ENCODE assay signal across 22 cellular contexts in genomic region chr3:117903226-117903625, GRCh38.
A peak's percentile ranks its signal among the peaks of the same experiment; 100 is the strongest.
DNase-seq lines count a peak whose midpoint lies in the region; ATAC-seq and TF ChIP-seq lines count a peak whose summit lies in the region.
"Had no signal": no experiment of that assay in that cellular context is flagged by ENCODE, and none has a peak within 500 bp of the region (broad histone marks: within the 10 kb centered on the region; RNA-seq: fewer than 3 reads in every experiment).

No MANE protein-coding gene starts in this region.

- H3K23ac ChIP-seq in mesenchymal stem cell (ENCODE audit: low read length in 2 of 2) = no peak overlapping the region

- no peaks in the 10 kb centered on the region for H3K36me3 Mint-ChIP-seq in HFFc6 (ENCODE audit: low read depth)
- H3K36me3 Mint-ChIP-seq in chondrocyte (ENCODE audit: low read depth) = peaks cover 1% of the 10 kb centered on the region
- H3K36me3 Mint-ChIP-seq: stimulated activated naive B cell treated with anti-CD40 and anti-IgM and Interleukin-4, amounts not matched to agents 10 μg/mL and 1 μg/mL and 100 μg/mL, for 72 hours had no signal

- no peaks in the 10 kb centered on the region for H3K36me3 ChIP-seq in mesenchymal stem cell (ENCODE audit: control insufficient read depth in 1 of 2, insufficient read depth in 2 of 2, low read depth in 1 of 2, low read length in 2 of 2)
- H3K36me3 ChIP-seq: gastrocnemius medialis, right atrium auricular region, SJSA1, tibial artery had no signal

- H3K18ac ChIP-seq in mesenchymal stem cell (ENCODE audit: low read depth in 1 of 2, low read length in 2 of 2) = no peak overlapping the region

- peaks cover 21% of the 10 kb centered on the region for H3K9me3 Mint-ChIP-seq in HFFc6
- H3K9me3 Mint-ChIP-seq in chondrocyte (ENCODE audit: low read depth) = peaks cover 4% of the 10 kb centered on the region
- H3K9me3 Mint-ChIP-seq: stimulated activated naive B cell treated with anti-CD40 and anti-IgM and Interleukin-4, amounts not matched to agents 10 μg/mL and 1 μg/mL and 100 μg/mL, for 72 hours; T-helper 2 cell treated with Interferon-gamma antibody and Interleukin-4, amounts not matched to agents 5 μg/mL and 100 μg/mL, for 36 hours had no signal

- no peak overlapping the region for H4K91ac ChIP-seq in mesenchymal stem cell (ENCODE audit: low read length)

- no peak overlapping the region for H2BK5ac ChIP-seq in mesenchymal stem cell (ENCODE audit: low read depth, low read length, poor library complexity, severe bottlenecking)

- H3K4me1 ChIP-seq in mesenchymal stem cell (ENCODE audit: control insufficient read depth, insufficient read depth, low read depth, low read length) = no peaks in the 10 kb centered on the region
- H3K4me1 ChIP-seq: gastrocnemius medialis, right atrium auricular region, SJSA1 had no signal

- H4K8ac ChIP-seq in mesenchymal stem cell (ENCODE audit: low read length) = no peak overlapping the region

- H3K4me1 Mint-ChIP-seq in HFFc6 (ENCODE audit: low read depth) (no peaks in the 10 kb centered on the region), chondrocyte (ENCODE audit: low read depth) (peaks cover 16% of the 10 kb centered on the region)
- H3K4me1 Mint-ChIP-seq: activated naive CD8-positive, alpha-beta T cell treated with anti-CD3 and anti-CD28 coated beads, Interleukin-2, amount 50 U/mL, for 24 hours; central memory CD8-positive, alpha-beta T cell; stimulated activated naive B cell treated with anti-CD40 and anti-IgM and Interleukin-4, amounts not matched to agents 10 μg/mL and 1 μg/mL and 100 μg/mL, for 72 hours had no signal

- no peak overlapping the region for H2AK5ac ChIP-seq in mesenchymal stem cell (ENCODE audit: low read length, severe bottlenecking)

- no peaks in the 10 kb centered on the region for H3K27me3 ChIP-seq in mesenchymal stem cell (ENCODE audit: control insufficient read depth in 1 of 2, insufficient read depth in 1 of 2, low read length in 2 of 2)
- H3K27me3 ChIP-seq: gastrocnemius medialis, right atrium auricular region, SJSA1, tibial artery had no signal

- H2AFZ ChIP-seq in mesenchymal stem cell (ENCODE audit: low read depth, low read length) = no peak overlapping the region

- H3K4me3 ChIP-seq in mesenchymal stem cell (ENCODE audit: insufficient read depth in 1 of 2, low read depth in 1 of 2, low read length in 2 of 2) = no peak overlapping the region
- H3K4me3 ChIP-seq: gastrocnemius medialis, right atrium auricular region, SJSA1, tibial artery had no signal

- H3K27me3 Mint-ChIP-seq in HFFc6 (ENCODE audit: insufficient read depth) (no peaks in the 10 kb centered on the region), chondrocyte (ENCODE audit: low read depth) (no peaks in the 10 kb centered on the region)
- H3K27me3 Mint-ChIP-seq: activated naive CD8-positive, alpha-beta T cell treated with anti-CD3 and anti-CD28 coated beads, Interleukin-2, amount 50 U/mL, for 24 hours; central memory CD8-positive, alpha-beta T cell; effector memory CD8-positive, alpha-beta T cell; stimulated activated naive B cell treated with anti-CD40 and anti-IgM and Interleukin-4, amounts not matched to agents 10 μg/mL and 1 μg/mL and 100 μg/mL, for 72 hours had no signal

- H2BK15ac ChIP-seq in mesenchymal stem cell (ENCODE audit: low read depth, poor library complexity, severe bottlenecking) = no peak overlapping the region

- DNase-seq in AG08396 (ENCODE audit: low spot score) (peak; percentile 22), HFFc6 (peak; percentile 21), chondrocyte (ENCODE audit: low spot score) (no peak), mesenchymal stem cell (no peak), NCI-H226 (no peak)
- DNase-seq in activated naive CD4-positive, alpha-beta T cell (lab: John Stamatoyannopoulos, UW) = no peak
- DNase-seq in activated CD4-positive, alpha-beta T cell treated with anti-CD3 and anti-CD28 coated beads for 1 hour = no peak
- DNase-seq: activated CD4-positive, CD25-positive, alpha-beta regulatory T cell; activated naive CD8-positive, alpha-beta T cell treated with anti-CD3 and anti-CD28 coated beads, Interleukin-2, amount 50 U/mL, for 24 hours; COR-L47; effector memory CD8-positive, alpha-beta T cell; gastrocnemius medialis; NCI-H2227 treated with DMSO at 0.1 percent for 48 hours; nucleus accumbens; stimulated activated naive B cell treated with anti-CD40 and anti-IgM and Interleukin-4, amounts not matched to agents 10 μg/mL and 1 μg/mL and 100 μg/mL, for 72 hours; tibial artery had no signal

- H3K4me3 Mint-ChIP-seq in HFFc6 (no peak overlapping the region), chondrocyte (ENCODE audit: unreplicated experiment) (no peak overlapping the region)
- H3K4me3 Mint-ChIP-seq: activated naive CD8-positive, alpha-beta T cell treated with anti-CD3 and anti-CD28 coated beads, Interleukin-2, amount 50 U/mL, for 24 hours; central memory CD8-positive, alpha-beta T cell; effector memory CD8-positive, alpha-beta T cell; stimulated activated naive B cell treated with anti-CD40 and anti-IgM and Interleukin-4, amounts not matched to agents 10 μg/mL and 1 μg/mL and 100 μg/mL, for 72 hours; T-helper 2 cell treated with Interferon-gamma antibody and Interleukin-4, amounts not matched to agents 5 μg/mL and 100 μg/mL, for 36 hours had no signal

- H3K27ac Mint-ChIP-seq in HFFc6 (no peak overlapping the region), chondrocyte (ENCODE audit: unreplicated experiment) (peak overlapping the region; percentile 61)
- H3K27ac Mint-ChIP-seq: activated naive CD8-positive, alpha-beta T cell treated with anti-CD3 and anti-CD28 coated beads, Interleukin-2, amount 50 U/mL, for 24 hours; effector memory CD8-positive, alpha-beta T cell; stimulated activated naive B cell treated with anti-CD40 and anti-IgM and Interleukin-4, amounts not matched to agents 10 μg/mL and 1 μg/mL and 100 μg/mL, for 72 hours; T-helper 2 cell treated with Interferon-gamma antibody and Interleukin-4, amounts not matched to agents 5 μg/mL and 100 μg/mL, for 36 hours had no signal

- no peak overlapping the region for H3K14ac ChIP-seq in mesenchymal stem cell (ENCODE audit: low read length in 2 of 2)

- H3K4ac ChIP-seq in mesenchymal stem cell (ENCODE audit: low read depth in 1 of 2, low read length in 2 of 2) = no peak overlapping the region

- ATAC-seq in HG02678 (IDR thresholded peaks at IDR 0.05; ENCODE audit: unreplicated experiment) = no peak
- ATAC-seq: activated naive CD8-positive, alpha-beta T cell treated with anti-CD3 and anti-CD28 coated beads, Interleukin-2, amount 50 U/mL, for 24 hours; effector memory CD8-positive, alpha-beta T cell; gastrocnemius medialis; Panc1; stimulated activated naive B cell treated with anti-CD40 and anti-IgM and Interleukin-4, amounts not matched to agents 10 μg/mL and 1 μg/mL and 100 μg/mL, for 72 hours had no signal

- no peak for TF ChIP-seq CTCF in HFFc6 (IDR thresholded peaks at IDR 0.05)
- TF ChIP-seq CTCF in chondrocyte (IDR thresholded peaks at IDR 0.05) = peak; percentile 43

- no peak overlapping the region for H2BK120ac ChIP-seq in mesenchymal stem cell (ENCODE audit: low read depth, low read length)

- H3K4me2 ChIP-seq in mesenchymal stem cell (ENCODE audit: low read length, poor library complexity, severe bottlenecking) = no peak overlapping the region

- peak overlapping the region; percentile 38 for H3K27ac ChIP-seq in mesenchymal stem cell (ENCODE audit: low read length, poor library complexity, severe bottlenecking)
- H3K27ac ChIP-seq: gastrocnemius medialis, right atrium auricular region, SJSA1, tibial artery had no signal

- no peak overlapping the region for H2BK12ac ChIP-seq in mesenchymal stem cell (ENCODE audit: low read length in 2 of 2)

- H3K79me1 ChIP-seq in mesenchymal stem cell (replicated peaks; ENCODE audit: low read length, poor library complexity, severe bottlenecking) = no peaks in the 10 kb centered on the region

- H3K9me3 ChIP-seq in mesenchymal stem cell (ENCODE audit: control insufficient read depth, low read length) = no peaks in the 10 kb centered on the region
- H3K9me3 ChIP-seq: gastrocnemius medialis, SJSA1, tibial artery had no signal

- no peak overlapping the region for H3K9ac ChIP-seq in mesenchymal stem cell (ENCODE audit: low read length)

Comparison
In these comparisons a context has a peak if more than half of its experiments do, and no peak if none do; other contexts are left out.
1. DNase-seq: peak in AG08396 (single experiment) and HFFc6 (single experiment); none in chondrocyte (single experiment), mesenchymal stem cell (single experiment), activated naive CD4-positive, alpha-beta T cell (0 of 4), activated CD4-positive, alpha-beta T cell treated with anti-CD3 and anti-CD28 coated beads for 1 hour (single experiment) and NCI-H226 (single experiment).